ENCODE assay signal across 8 cellular contexts in genomic region chr7:37182011-37182478, GRCh38.
DNase-seq lines count a peak whose midpoint lies in the region; ATAC-seq, FAIRE-seq and TF ChIP-seq lines count a peak whose summit lies in the region.

No MANE protein-coding gene starts in this region.

- TF ChIP-seq CTCF in kidney (IDR thresholded peaks at IDR 0.05; ENCODE audit: borderline replicate concordance, extremely low read depth, insufficient read depth): peak; percentile 87

- peak overlapping the region in 1 of 2 donors; percentile 37 for H3K9ac ChIP-seq in kidney (ENCODE audit: low read length in 2 of 2)

- H3K4me3 ChIP-seq in kidney (ENCODE audit: low read length in 2 of 2): peak overlapping the region; percentile 36 to 42

- peaks cover 0 to 7% of the 10 kb centered on the region in 2 donors for H3K4me1 ChIP-seq in kidney (ENCODE audit: control insufficient read depth in 1 of 2, insufficient read depth in 1 of 2, low read depth in 1 of 2, low read length in 2 of 2)

- peak; percentile 31 for DNase-seq in NK-92 treated with Interleukin-12 subunit alpha and Interleukin-12 subunit beta, amount 100 ng/mL, for 24 hours (lab: John Stamatoyannopoulos, UW)
- DNase-seq in NK-92 (lab: John Stamatoyannopoulos, UW; ENCODE audit: unreplicated experiment) (no peak), NCI-H2171 (lab: John Stamatoyannopoulos, UW) (peak; percentile 72), kidney (peak; percentile 86)
- DNase-seq in activated CD4-positive, CD25-positive, alpha-beta regulatory T cell (lab: John Stamatoyannopoulos, UW): peak; percentile 33 to 63 (median 54)
- peak; percentile 70 to 75 for DNase-seq in central memory CD8-positive, alpha-beta T cell (ENCODE audit: low spot score in 2 of 2)
- peak; percentile 85 for DNase-seq in stimulated activated CD4-positive, alpha-beta T cell treated with anti-CD3 and anti-CD28 coated beads, Interleukin-2, amount 100 ng/mL, for 24 hours

- intact Hi-C loops in kidney (cut with DNase I): no loop called here

- H3K36me3 Mint-ChIP-seq in central memory CD8-positive, alpha-beta T cell (ENCODE audit: insufficient read depth): peaks cover 5% of the 10 kb centered on the region

- FAIRE-seq in kidney (lab: Jason Lieb, UNC): peak; percentile 82

- H3K27ac ChIP-seq in kidney (ENCODE audit: low read depth in 2 of 2, low read length in 2 of 2): no peak overlapping the region

- H3K4me3 Mint-ChIP-seq in central memory CD8-positive, alpha-beta T cell: no peak overlapping the region

- H3K27me3 Mint-ChIP-seq in central memory CD8-positive, alpha-beta T cell: no peaks in the 10 kb centered on the region

- peak; percentile 77 for ATAC-seq in HG03060 (IDR thresholded peaks at IDR 0.05; ENCODE audit: low read depth, unreplicated experiment)
- peak; percentile 85 for ATAC-seq in central memory CD8-positive, alpha-beta T cell (replicated peaks; ENCODE audit: extremely low read depth, poor library complexity, severe bottlenecking)

- H3K4me1 Mint-ChIP-seq in central memory CD8-positive, alpha-beta T cell: peaks cover 5% of the 10 kb centered on the region

- H3K27ac Mint-ChIP-seq in central memory CD8-positive, alpha-beta T cell (ENCODE audit: low read depth): no peak overlapping the region

- no peaks in the 10 kb centered on the region for H3K9me3 ChIP-seq in kidney (ENCODE audit: control insufficient read depth in 1 of 2, low read length in 2 of 2)

- H3K9me3 Mint-ChIP-seq in central memory CD8-positive, alpha-beta T cell: no peaks in the 10 kb centered on the region

- no peaks in the 10 kb centered on the region for H3K36me3 ChIP-seq in kidney (ENCODE audit: control insufficient read depth in 1 of 2, insufficient read depth in 2 of 2, low read length in 2 of 2)
